8 cellular contexts compared by ENCODE assay signal in genomic region chr3:62873672-62874397, GRCh38. TPM values are rescaled to one million over a fixed set of nuclear protein-coding genes. Genes with fewer than 3 reads are reported as not detected.
DNase-seq lines count a peak whose midpoint lies in the region; ATAC-seq, FAIRE-seq and TF ChIP-seq lines count a peak whose summit lies in the region.

No MANE protein-coding gene starts in this region.

- peak; percentile 32 for DNase-seq in GM10266 (ENCODE audit: extremely low spot score)
- DNase-seq in NCI-H1694 (lab: John Stamatoyannopoulos, UW), result peak; percentile 22
- peak; percentile 46 to 58 (median 58) for DNase-seq in body of pancreas
- DNase-seq in kidney, result peak; percentile 74
- DNase-seq in substantia nigra (lab: John Stamatoyannopoulos, UW), result peak in 41 of 49 donors; percentile 5 to 78 (median 48)
- DNase-seq in stimulated activated CD4-positive, alpha-beta T cell treated with anti-CD3 and anti-CD28 coated beads, Interleukin-15, amount 100 ng/mL, for 24 hours, result no peak
- no peak for DNase-seq in NOMO-1 treated with DMSO at 0.1 percent for 48 hours (lab: John Stamatoyannopoulos, UW; ENCODE audit: unreplicated experiment)
- no peak for DNase-seq in activated T-cell treated with anti-CD3 and anti-CD28 coated beads for 4 hours

- ATAC-seq in body of pancreas, result peak; percentile 71

- 0 to 6% methylated on average over 9 to 55 of the region's 56 CpGs for WGBS in body of pancreas, 2 donors

- peaks cover 0 to 3% of the 10 kb centered on the region in 2 donors for H3K27me3 ChIP-seq in body of pancreas

- peak in 2 of 3 donors; percentile 32 to 54 for TF ChIP-seq POLR2A in body of pancreas (IDR thresholded peaks at IDR 0.05)

- peak overlapping the region; percentile 50 to 81 (median 64) for H3K27ac ChIP-seq in body of pancreas
- H3K27ac ChIP-seq in kidney (ENCODE audit: low read depth in 2 of 2, low read length in 2 of 2), result no peak overlapping the region
- peak overlapping the region; percentile 51 for H3K27ac ChIP-seq in substantia nigra (ENCODE audit: low read depth, low read length, poor library complexity, severe bottlenecking)

- H3K36me3 ChIP-seq in body of pancreas (replicated peaks in 1 of 2; ENCODE audit: insufficient read depth in 1 of 2, low read depth in 2 of 2) (no peaks in the 10 kb centered on the region), kidney (ENCODE audit: control insufficient read depth in 1 of 2, insufficient read depth in 2 of 2, low read length in 2 of 2) (no peaks in the 10 kb centered on the region)

- no peak overlapping the region for H3K9ac ChIP-seq in kidney (ENCODE audit: low read length in 2 of 2)

- TF ChIP-seq CTCF in GM10266 (IDR thresholded peaks at IDR 0.05; ENCODE audit: control insufficient read depth, insufficient read depth, low read depth, missing control alignments) (no peak), body of pancreas (IDR thresholded peaks at IDR 0.05) (peak; percentile 10 to 56 (median 31)), kidney (IDR thresholded peaks at IDR 0.05; ENCODE audit: borderline replicate concordance, extremely low read depth, insufficient read depth) (no peak)

- peak overlapping the region; percentile 1 to 54 for H3K4me3 ChIP-seq in body of pancreas
- peak overlapping the region; percentile 43 to 59 for H3K4me3 ChIP-seq in kidney (ENCODE audit: low read length in 2 of 2)

- H3K9me3 ChIP-seq in body of pancreas (no peaks in the 10 kb centered on the region), kidney (ENCODE audit: control insufficient read depth in 1 of 2, low read length in 2 of 2) (peaks cover 0 to 9% of the 10 kb centered on the region in 2 donors)

- peaks cover 13% of the 10 kb centered on the region for H3K4me1 ChIP-seq in body of pancreas
- H3K4me1 ChIP-seq in kidney (ENCODE audit: control insufficient read depth in 1 of 2, insufficient read depth in 1 of 2, low read depth in 1 of 2, low read length in 2 of 2), result peaks cover 0 to 5% of the 10 kb centered on the region in 2 donors

- no peak for FAIRE-seq in kidney (lab: Jason Lieb, UNC)

- intact Hi-C loops in body of pancreas (cut with DNase I) (no loop called here), kidney (cut with DNase I) (no loop called here)

RNA-seq across cellular contexts. Expression of gene CADPS, which starts 1.4 kb away (rescaled TPM):
- 10 to 100 TPM; 22.1 to 67.6 TPM for total RNA-seq in body of pancreas
- 0.98 TPM for total RNA-seq in kidney
- polyA plus RNA-seq in kidney (ENCODE audit: insufficient read depth, low read depth, low replicate concordance), result not detected

Comparison
In these comparisons a context has a peak if more than half of its experiments do, and no peak if none do; other contexts are left out.
1. DNase-seq: peak in GM10266 (single experiment), NCI-H1694 (single experiment), body of pancreas (4 of 4), kidney (single experiment) and substantia nigra (41 of 49); none in stimulated activated CD4-positive, alpha-beta T cell treated with anti-CD3 and anti-CD28 coated beads, Interleukin-15, amount 100 ng/mL, for 24 hours (single experiment), NOMO-1 treated with DMSO at 0.1 percent for 48 hours (single experiment) and activated T-cell treated with anti-CD3 and anti-CD28 coated beads for 4 hours (single experiment).
2. CTCF ChIP-seq: peak in body of pancreas (7 of 7); none in GM10266 (single experiment) and kidney (single experiment).
3. H3K27ac ChIP-seq: peak in body of pancreas (4 of 4) and substantia nigra (single experiment); none in kidney (0 of 2).
4. RNA of gene CADPS, which starts 1.4 kb away (total RNA-seq): 22.1 to 67.6 TPM in body of pancreas; 0.98 TPM in kidney (single experiment); every median in the first group is over 10 times any median in the second.